Comparison of ENCODE assay signal across 1 cellular context in genomic region chr12:14365294-14366210, GRCh38.
TF ChIP-seq lines count a peak whose summit lies in the region.

Gene ATF7IP (plus strand): TSS chr12:14365682. CDS start chr12:14423916, 58,234 bp downstream.

TF ChIP-seq in HEK293, 187 proteins besides CTCF, POLR2A, EP300 and RAD21 (continued from another document):
- TF ChIP-seq PATZ1 (tag by site-specific recombination; IDR thresholded peaks at IDR 0.05) (peak; percentile 51), ZNF350 (tag by site-specific recombination; IDR thresholded peaks at IDR 0.05) (no peak), ZNF785 (tag by site-specific recombination; IDR thresholded peaks at IDR 0.05) (0 out of 2 replicates have a peak, but pooled peaks have one; percentile 51), ZSCAN30 (tag by site-specific recombination; IDR thresholded peaks at IDR 0.05) (peak; percentile 39; the same call in 1 of the 2 replicates), ZNF692 (tag by site-specific recombination; IDR thresholded peaks at IDR 0.05) (no peak), ZBTB21 (tag by site-specific recombination; IDR thresholded peaks at IDR 0.05) (no peak), SP7 (tag by site-specific recombination; IDR thresholded peaks at IDR 0.05) (peak; percentile 82; the same call in 1 of the 2 replicates), ZNF121 (tag by site-specific recombination; IDR thresholded peaks at IDR 0.05) (no peak), ZNF777 (tag by site-specific recombination; IDR thresholded peaks at IDR 0.05; ENCODE audit: borderline replicate concordance) (no peak; the same call in 1 of the 2 replicates), ZFP37 (tag by site-specific recombination; IDR thresholded peaks at IDR 0.05) (peak; percentile 69; the same call in 1 of the 2 replicates), ZBTB8A (tag by site-specific recombination; IDR thresholded peaks at IDR 0.05) (peak; percentile 44), ZNF660 (tag by site-specific recombination; IDR thresholded peaks at IDR 0.05) (peak; percentile 65), ZNF404 (tag by site-specific recombination; IDR thresholded peaks at IDR 0.05) (no peak), ZNF704 (tag by site-specific recombination; IDR thresholded peaks at IDR 0.05) (no peak), TRIM28 (IDR thresholded peaks at IDR 0.05; ENCODE audit: borderline replicate concordance, low read length) (peak; percentile 53; the same call in 1 of the 2 replicates), ZNF610 (tag by site-specific recombination; IDR thresholded peaks at IDR 0.05; ENCODE audit: borderline replicate concordance) (no peak), KLF16 (tag by site-specific recombination; IDR thresholded peaks at IDR 0.05) (peak; percentile 74), ZNF155 (tag by site-specific recombination; IDR thresholded peaks at IDR 0.05) (no peak), HIC1 (tag by site-specific recombination; IDR thresholded peaks at IDR 0.05) (peak; percentile 80), PBX3 (CRISPR knock-in tag; IDR thresholded peaks at IDR 0.05) (no peak), BCL11A (tag by site-specific recombination; IDR thresholded peaks at IDR 0.05; ENCODE audit: low read depth) (no peak), ZNF335 (tag by site-specific recombination; conservative IDR thresholded peaks at IDR 0.05) (peak; percentile 70), INSM2 (tag by site-specific recombination; IDR thresholded peaks at IDR 0.05) (0 out of 2 replicates have a peak, but pooled peaks have one; percentile 30), ZBTB44 (tag by site-specific recombination; IDR thresholded peaks at IDR 0.05) (peak; percentile 100), ZFP69B (tag by site-specific recombination; IDR thresholded peaks at IDR 0.05) (no peak), PRDM6 (tag by site-specific recombination; IDR thresholded peaks at IDR 0.05) (no peak; the same call in 1 of the 2 replicates), ZNF76 (tag by site-specific recombination; IDR thresholded peaks at IDR 0.05; ENCODE audit: borderline replicate concordance, low read depth) (peak; percentile 76), ZSCAN16 (tag by site-specific recombination; IDR thresholded peaks at IDR 0.05) (no peak), ZNF133 (tag by site-specific recombination; IDR thresholded peaks at IDR 0.05) (no peak), KLF9 (tag by site-specific recombination; IDR thresholded peaks at IDR 0.05; ENCODE audit: low read depth) (peak; percentile 42; the same call in 1 of the 2 replicates)
TF ChIP-seq in HEK293: peak in this region for 51.
